In the genomic region with DNA sequence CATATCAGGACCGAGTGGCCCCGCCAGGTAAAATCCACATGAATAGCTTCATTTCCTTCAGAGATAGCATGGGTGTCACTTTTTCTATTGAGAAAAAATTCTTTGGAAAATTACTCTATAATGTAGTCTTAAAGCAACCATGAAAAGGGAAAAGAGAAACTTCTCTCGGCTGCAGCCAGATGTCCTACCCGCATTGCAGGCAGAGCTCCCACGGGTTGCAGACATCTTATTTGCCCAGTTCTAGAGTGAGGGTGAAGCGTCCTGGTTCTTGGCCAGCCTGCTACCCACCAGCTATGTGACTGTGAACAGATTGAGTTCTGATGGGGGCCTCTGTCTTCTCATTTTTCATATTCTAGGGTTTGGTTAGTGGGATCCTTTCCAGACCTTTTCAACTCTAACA, we compare ENCODE assay signal across 17 cellular contexts. TPM values are rescaled to one million over a fixed set of nuclear protein-coding genes. Genes with fewer than 3 reads are reported as not detected.
DNase-seq lines count a peak whose midpoint lies in the region; ATAC-seq and TF ChIP-seq lines count a peak whose summit lies in the region.
"Had no signal": no experiment of that assay in that cellular context is flagged by ENCODE, and none has a peak within 500 bp of the region (broad histone marks: within the 10 kb centered on the region; RNA-seq: fewer than 3 reads in every experiment).

No MANE protein-coding gene starts in this region.

- intact Hi-C loops in Right ventricle myocardium superior (cut with DNase I) (no loop called here), uterus (cut with DNase I; ENCODE audit: low total_unique reads) (no loop called here)

- TF ChIP-seq CTCF in right atrium auricular region (IDR thresholded peaks at IDR 0.05) (peak in 1 of 2 donors; percentile 13), osteoblast (IDR thresholded peaks at IDR 0.05; ENCODE audit: extremely low read depth, low read depth, low read length) (no peak), uterus (IDR thresholded peaks at IDR 0.05) (no peak)

- peak overlapping the region; percentile 71 for H3K4me2 ChIP-seq in osteoblast (ENCODE audit: insufficient read depth, low read length)

- no peak overlapping the region for H2AFZ ChIP-seq in osteoblast (ENCODE audit: low read length)

- peaks cover 37% of the 10 kb centered on the region for H3K36me3 ChIP-seq in right atrium auricular region
- peaks cover 12% of the 10 kb centered on the region for H3K36me3 ChIP-seq in osteoblast (ENCODE audit: insufficient read depth, low read length)
- no peaks in the 10 kb centered on the region for H3K36me3 ChIP-seq in uterus

- H3K4me3 ChIP-seq in right atrium auricular region (no peak overlapping the region), osteoblast (ENCODE audit: insufficient read depth, low read length) (peak overlapping the region; percentile 24), uterus (peak overlapping the region; percentile 10 to 58)

- H4K20me1 ChIP-seq in osteoblast (ENCODE audit: insufficient read depth, low read length): no peaks in the 10 kb centered on the region

- DNase-seq in right atrium auricular region (ENCODE audit: low spot score): no peak
- DNase-seq in Right ventricle myocardium superior: no peak
- DNase-seq in epithelial cell of prostate (ENCODE audit: low read depth, low spot score): no peak
- no peak for DNase-seq in osteoblast (ENCODE audit: insufficient read length, low spot score, missing footprints)
- no peak for DNase-seq in uterus
- no peak for DNase-seq in GM03348 (ENCODE audit: low spot score)
- DNase-seq in epidermal melanocyte (ENCODE audit: insufficient read length, low spot score): no peak
- DNase-seq in dedifferentiated amniotic fluid mesenchymal stem cell (ENCODE audit: extremely low spot score): no peak
- DNase-seq: activated CD4-positive, alpha-beta T cell treated with anti-CD3 and anti-CD28 coated beads, Interleukin-2, amount 10 ng/mL, durations not matched to agents 24 days and 14 days; activated naive CD8-positive, alpha-beta T cell treated with anti-CD3 and anti-CD28 coated beads, Interleukin-2, amount 50 U/mL, for 24 hours; activated T-cell treated with anti-CD3 and anti-CD28 coated beads, Interleukin-2, amount 50 U/mL, for 24 hours; effector CD8-positive, alpha-beta T cell; islet precursor cell; KG1; NCI-H1436 treated with DMSO at 0.1 percent for 48 hours; NCI-H524; nephron progenitor cell had no signal

- TF ChIP-seq POLR2A in uterus (IDR thresholded peaks at IDR 0.05): no peak

- peaks cover 43% of the 10 kb centered on the region for H3K79me2 ChIP-seq in osteoblast (ENCODE audit: insufficient read depth, low read length)

- H3K9me3 ChIP-seq in right atrium auricular region: no peaks in the 10 kb centered on the region
- no peaks in the 10 kb centered on the region for H3K9me3 ChIP-seq in osteoblast (ENCODE audit: low read depth, low read length)
- H3K9me3 ChIP-seq in uterus: no peaks in the 10 kb centered on the region

- peak overlapping the region; percentile 53 to 96 for H3K27ac ChIP-seq in right atrium auricular region
- H3K27ac ChIP-seq in epithelial cell of prostate: peak overlapping the region; percentile 75
- H3K27ac ChIP-seq in osteoblast (ENCODE audit: low read depth, low read length): peak overlapping the region; percentile 93
- peak overlapping the region; percentile 82 to 84 for H3K27ac ChIP-seq in uterus

- no peak for ATAC-seq in Right ventricle myocardium superior (ENCODE audit: poor library complexity)
- ATAC-seq: activated naive CD8-positive, alpha-beta T cell treated with anti-CD3 and anti-CD28 coated beads, Interleukin-2, amount 50 U/mL, for 24 hours had no signal

- H3K27me3 ChIP-seq in right atrium auricular region (no peaks in the 10 kb centered on the region), osteoblast (ENCODE audit: insufficient read depth, low read length) (no peaks in the 10 kb centered on the region), uterus (no peaks in the 10 kb centered on the region)

- H3K4me1 ChIP-seq in right atrium auricular region (peaks cover 0 to 72% of the 10 kb centered on the region in 2 donors), osteoblast (ENCODE audit: insufficient read depth, low read length) (peaks cover 53% of the 10 kb centered on the region), uterus (peaks cover 0 to 8% of the 10 kb centered on the region in 2 donors)

RNA-seq across cellular contexts. Expression of gene ATP1B1, which starts 5.0 kb away (rescaled TPM):
- total RNA-seq in right atrium auricular region: 100 to 1,000 TPM; 200 to 342 TPM
- 302 TPM for total RNA-seq in Right ventricle myocardium superior
- total RNA-seq in osteoblast: 8.3 and 12.7 TPM in 2 replicates
- total RNA-seq in uterus: 100 to 1,000 TPM in 3 of 4 donors, 10 to 100 TPM in 1; 52.6 to 210 (median 111) TPM

Comparison
In these comparisons a context has a peak if more than half of its experiments do, and no peak if none do; other contexts are left out.
1. H3K4me3 ChIP-seq: peak in osteoblast (single experiment) and uterus (2 of 2); none in right atrium auricular region (0 of 2).
2. Peak in every context shown above with its lines, with median percentiles within 50 percentile points of each other: H3K27ac ChIP-seq.